8 cellular contexts compared by ENCODE assay signal in the genomic region with DNA sequence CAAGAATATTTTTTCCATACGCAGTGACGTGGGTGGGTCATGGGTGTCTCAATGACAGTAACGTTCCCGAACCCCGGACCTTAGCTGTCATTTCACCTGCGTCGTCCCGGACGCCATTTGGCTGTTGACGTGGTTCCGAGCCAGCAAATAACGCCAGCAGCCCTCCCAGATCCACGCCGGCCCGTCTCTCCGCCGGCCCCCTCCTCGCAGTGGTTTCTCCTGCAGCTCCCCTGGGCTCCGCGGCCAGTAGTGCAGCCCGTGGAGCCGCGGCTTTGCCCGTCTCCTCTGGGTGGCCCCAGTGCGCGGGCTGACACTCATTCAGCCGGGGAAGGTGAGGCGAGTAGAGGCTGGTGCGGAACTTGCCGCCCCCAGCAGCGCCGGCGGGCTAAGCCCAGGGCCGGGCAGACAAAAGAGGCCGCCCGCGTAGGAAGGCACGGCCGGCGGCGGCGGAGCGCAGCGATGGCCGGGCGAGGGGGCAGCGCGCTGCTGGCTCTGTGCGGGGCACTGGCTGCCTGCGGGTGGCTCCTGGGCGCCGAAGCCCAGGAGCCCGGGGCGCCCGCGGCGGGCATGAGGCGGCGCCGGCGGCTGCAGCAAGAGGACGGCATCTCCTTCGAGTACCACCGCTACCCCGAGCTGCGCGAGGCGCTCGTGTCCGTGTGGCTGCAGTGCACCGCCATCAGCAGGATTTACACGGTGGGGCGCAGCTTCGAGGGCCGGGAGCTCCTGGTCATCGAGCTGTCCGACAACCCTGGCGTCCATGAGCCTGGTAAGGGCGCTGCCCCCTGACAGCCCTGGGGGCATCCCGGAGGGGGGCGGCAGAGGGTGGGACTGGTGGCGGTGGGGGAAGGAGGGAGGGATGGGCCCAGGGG.
A peak's percentile ranks its signal among the peaks of the same experiment; 100 is the strongest.
DNase-seq lines count a peak whose midpoint lies in the region; ATAC-seq, FAIRE-seq and TF ChIP-seq lines count a peak whose summit lies in the region.

A gene (plus strand): TSS at position 246 of the 869 bp plus-strand sequence. CDS start 214 bp downstream, at position 460.

- no peaks in the 10 kb centered on the region for H3K9me3 ChIP-seq in HUES6 (ENCODE audit: control insufficient read depth, insufficient read depth, low read depth, low read length)
- peaks cover 3% of the 10 kb centered on the region in 2 donors for H3K9me3 ChIP-seq in stomach smooth muscle (ENCODE audit: control insufficient read depth in 2 of 2, low read length in 2 of 2)

- H3K27ac ChIP-seq in HUES6 (ENCODE audit: low read depth, low read length) (no peak within 1 kb of the TSS), stomach smooth muscle (ENCODE audit: low read length) (no peak within 1 kb of the TSS)

- peak; percentile 41 for DNase-seq in COLO829 (ENCODE audit: low spot score)
- peak; percentile 49 for DNase-seq in RCC 7860 (ENCODE audit: low spot score)
- peak; percentile 73 for DNase-seq in activated naive CD4-positive, alpha-beta T cell treated with anti-CD3 and anti-CD28 coated beads, Interleukin-2, amount 10 ng/mL, durations not matched to agents 7 days and 5 days
- DNase-seq in foreskin fibroblast, result peak; percentile 52 to 88

- no peak within 1 kb of the TSS for H3K27ac Mint-ChIP-seq in activated naive CD4-positive, alpha-beta T cell treated with anti-CD3 and anti-CD28 coated beads, Interleukin-2, amount 10 ng/mL, durations not matched to agents 7 days and 5 days
- peak within 1 kb of the TSS; percentile 85 to 91 (median 91) for H3K27ac Mint-ChIP-seq in nephron

- CTCF ChIA-PET in activated naive CD4-positive, alpha-beta T cell treated with anti-CD3 and anti-CD28 coated beads, Interleukin-2, amount 10 ng/mL, durations not matched to agents 7 days and 5 days (lab: Charles Lee), result interaction anchor here (1.4 kb wide), 1 partner anchor 266 kb away, joined by 3 read pairs; no protein-coding TSS in a partner anchor

- H3K27me3 Mint-ChIP-seq in activated naive CD4-positive, alpha-beta T cell treated with anti-CD3 and anti-CD28 coated beads, Interleukin-2, amount 10 ng/mL, durations not matched to agents 7 days and 5 days, result peaks cover 63% of the 10 kb centered on the region
- H3K27me3 Mint-ChIP-seq in nephron (ENCODE audit: low read depth), result peaks cover 14% of the 10 kb centered on the region

- TF ChIP-seq CTCF in foreskin fibroblast (IDR thresholded peaks at IDR 0.05; ENCODE audit: low read depth, low read length), result peak; percentile 35
- peak; percentile 52 to 61 (median 54) for TF ChIP-seq CTCF in nephron (IDR thresholded peaks at IDR 0.05; ENCODE audit: unreplicated experiment in 3 of 3)

- H3K4me3 ChIP-seq in HUES6 (ENCODE audit: low read depth, low read length) (peak within 1 kb of the TSS; percentile 85), foreskin fibroblast (ENCODE audit: low read depth in 1 of 2, low read length in 2 of 2) (peak within 1 kb of the TSS; percentile 42 to 61), stomach smooth muscle (ENCODE audit: low read length in 2 of 2) (peak within 1 kb of the TSS; percentile 74 to 86)

- H3K9me3 Mint-ChIP-seq in activated naive CD4-positive, alpha-beta T cell treated with anti-CD3 and anti-CD28 coated beads, Interleukin-2, amount 10 ng/mL, durations not matched to agents 7 days and 5 days, result no peaks in the 10 kb centered on the region
- no peaks in the 10 kb centered on the region for H3K9me3 Mint-ChIP-seq in nephron

- H3K4me3 Mint-ChIP-seq in activated naive CD4-positive, alpha-beta T cell treated with anti-CD3 and anti-CD28 coated beads, Interleukin-2, amount 10 ng/mL, durations not matched to agents 7 days and 5 days, result peak within 1 kb of the TSS; percentile 63
- peak within 1 kb of the TSS; percentile 93 to 96 (median 94) for H3K4me3 Mint-ChIP-seq in nephron

- peak; percentile 93 for ATAC-seq in GM21390 (IDR thresholded peaks at IDR 0.05; ENCODE audit: unreplicated experiment)

- H3K4me1 ChIP-seq in HUES6 (ENCODE audit: control insufficient read depth, insufficient read depth, low read length), result peaks cover 15% of the 10 kb centered on the region
- H3K4me1 ChIP-seq in stomach smooth muscle (ENCODE audit: control insufficient read depth, insufficient read depth, low read length), result no peaks in the 10 kb centered on the region

- no peak for FAIRE-seq in RCC 7860 (lab: Jason Lieb, UNC)

- peaks cover 12% of the 10 kb centered on the region for H3K4me1 Mint-ChIP-seq in activated naive CD4-positive, alpha-beta T cell treated with anti-CD3 and anti-CD28 coated beads, Interleukin-2, amount 10 ng/mL, durations not matched to agents 7 days and 5 days
- peaks cover 34% of the 10 kb centered on the region for H3K4me1 Mint-ChIP-seq in nephron

- H3K27me3 ChIP-seq in HUES6 (ENCODE audit: control insufficient read depth, insufficient read depth, low read length) (peaks cover 39% of the 10 kb centered on the region), stomach smooth muscle (ENCODE audit: control insufficient read depth in 1 of 2, insufficient read depth in 2 of 2, low read length in 2 of 2) (no peaks in the 10 kb centered on the region)

- H3K9ac ChIP-seq in HUES6 (ENCODE audit: low read length), result peak within 1 kb of the TSS; percentile 35
- peak within 1 kb of the TSS; percentile 13 to 63 for H3K9ac ChIP-seq in stomach smooth muscle (ENCODE audit: low read length in 2 of 2)

- no peaks in the 10 kb centered on the region for H3K36me3 ChIP-seq in HUES6 (ENCODE audit: control insufficient read depth, insufficient read depth, low read length)
- H3K36me3 ChIP-seq in stomach smooth muscle (ENCODE audit: control insufficient read depth in 2 of 2, insufficient read depth in 2 of 2, low read length in 2 of 2), result no peaks in the 10 kb centered on the region

- no peaks in the 10 kb centered on the region for H3K36me3 Mint-ChIP-seq in activated naive CD4-positive, alpha-beta T cell treated with anti-CD3 and anti-CD28 coated beads, Interleukin-2, amount 10 ng/mL, durations not matched to agents 7 days and 5 days
- H3K36me3 Mint-ChIP-seq in nephron (ENCODE audit: low read depth), result no peaks in the 10 kb centered on the region
